ENCODE assay signal across 1 cellular context in the genomic region with DNA sequence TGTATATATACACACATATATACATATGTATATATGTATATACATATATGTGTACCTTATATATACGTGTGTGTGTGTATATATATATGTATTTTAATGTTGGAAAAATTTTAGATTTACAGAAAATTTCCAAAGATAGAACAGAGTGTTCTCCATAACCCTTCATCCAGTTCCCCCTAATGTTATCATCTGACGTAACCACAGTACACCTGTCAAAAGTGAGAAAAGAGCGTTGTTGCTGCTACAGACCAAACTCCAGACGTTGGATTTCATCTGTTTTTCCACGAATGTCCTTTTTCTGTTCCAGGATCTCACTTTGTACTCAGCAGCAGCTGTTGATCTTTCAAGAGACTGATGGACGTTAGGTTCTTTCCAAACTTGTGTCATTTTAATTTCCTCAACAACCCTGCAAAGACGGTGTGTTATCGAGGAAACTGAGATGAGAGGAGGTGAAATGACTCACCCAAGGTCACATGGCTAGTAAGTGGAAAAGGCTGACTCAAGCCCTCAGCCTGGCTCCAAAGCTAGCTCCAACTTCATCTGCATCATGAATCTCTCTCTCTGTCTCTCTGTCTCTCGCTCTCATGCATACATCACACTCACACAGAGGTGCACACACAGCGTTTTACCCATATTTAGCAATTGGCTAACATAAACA.
TF ChIP-seq lines count a peak whose summit lies in the region.

No MANE protein-coding gene starts in this region.

TF ChIP-seq in GM12878, 131 proteins besides CTCF, POLR2A, EP300 and RAD21:
- TF ChIP-seq SPI1 (IDR thresholded peaks at IDR 0.05; ENCODE audit: borderline replicate concordance, insufficient read depth, low read depth, low read length) (no peak), ETV6 (conservative IDR thresholded peaks at IDR 0.05 in 1 of 2, IDR thresholded peaks at IDR 0.05 in 1 of 2; ENCODE audit: borderline replicate concordance in 1 of 2, low read depth in 1 of 2) (no peak), SREBF2 (IDR thresholded peaks at IDR 0.05; ENCODE audit: low read length) (no peak), SMAD1 (IDR thresholded peaks at IDR 0.05; ENCODE audit: low read depth, partially characterized antibody) (no peak), BCL3 (IDR thresholded peaks at IDR 0.05; ENCODE audit: borderline replicate concordance, insufficient read depth, low read depth, low read length, poor library complexity, severe bottlenecking) (no peak), NR2C1 (IDR thresholded peaks at IDR 0.05) (no peak), BCL11A (IDR thresholded peaks at IDR 0.05; ENCODE audit: low read depth, low read length) (no peak), CBX5 (IDR thresholded peaks at IDR 0.05; ENCODE audit: low read depth) (no peak), RFX5 (IDR thresholded peaks at IDR 0.05; ENCODE audit: low read depth, low read length) (no peak), RCOR1 (conservative IDR thresholded peaks at IDR 0.05; ENCODE audit: low read depth, low read length) (no peak), ATF7 (IDR thresholded peaks at IDR 0.05; ENCODE audit: low read depth) (no peak), POLR2AphosphoS5 (IDR thresholded peaks at IDR 0.05; ENCODE audit: low read length) (no peak)
